Comparison of ENCODE assay signal across 22 cellular contexts in the genomic region with DNA sequence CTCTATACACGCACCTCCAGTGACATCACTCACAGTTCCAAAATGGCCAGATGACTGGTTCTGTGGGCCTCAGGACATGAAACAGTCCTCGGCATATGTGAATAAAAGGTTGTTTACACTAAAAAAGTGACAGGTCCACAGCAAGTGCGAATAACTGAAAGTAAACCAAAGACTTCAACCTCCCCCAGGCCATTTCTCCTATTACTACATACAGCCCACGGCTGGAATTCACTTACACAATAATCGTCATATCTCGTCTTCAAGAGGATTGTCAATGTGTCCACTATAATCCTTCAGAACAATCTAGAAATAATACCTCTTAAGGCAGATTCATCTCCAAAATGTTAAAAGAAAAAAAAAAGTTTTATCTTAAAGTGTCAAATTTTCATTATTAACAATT. TPM values are rescaled to one million over a fixed set of nuclear protein-coding genes. Genes with fewer than 3 reads are reported as not detected.
DNase-seq lines count a peak whose midpoint lies in the region; ATAC-seq and TF ChIP-seq lines count a peak whose summit lies in the region.
"Had no signal": no experiment of that assay in that cellular context is flagged by ENCODE, and none has a peak within 500 bp of the region (broad histone marks: within the 10 kb centered on the region; RNA-seq: fewer than 3 reads in every experiment).

No MANE protein-coding gene starts in this region.

- H3K36me3 Mint-ChIP-seq in CD4-positive, CD25-positive, alpha-beta regulatory T cell: no peaks in the 10 kb centered on the region
- H3K36me3 Mint-ChIP-seq in CD8-positive, alpha-beta memory T cell: peaks cover 0 to 5% (median 0%) of the 10 kb centered on the region in 3 donors
- peaks cover 13% of the 10 kb centered on the region for H3K36me3 Mint-ChIP-seq in activated naive CD8-positive, alpha-beta T cell treated with anti-CD3 and anti-CD28 coated beads for 36 hours
- H3K36me3 Mint-ChIP-seq in naive thymus-derived CD4-positive, alpha-beta T cell: no peaks in the 10 kb centered on the region

- no peak overlapping the region for H3K4me3 ChIP-seq in CD4-positive, CD25-positive, alpha-beta regulatory T cell (ENCODE audit: low read depth, low read length)
- no peak overlapping the region for H3K4me3 ChIP-seq in CD8-positive, alpha-beta memory T cell (ENCODE audit: low read length)
- no peak overlapping the region for H3K4me3 ChIP-seq in naive thymus-derived CD4-positive, alpha-beta T cell (ENCODE audit: low read length)
- H3K4me3 ChIP-seq in BE2C (ENCODE audit: low read depth, low read length): no peak overlapping the region
- H3K4me3 ChIP-seq: mucosa of descending colon, spleen, tibial nerve had no signal

- CTCF ChIA-PET in CD8-positive, alpha-beta memory T cell (lab: Charles Lee): no interaction called here
- CTCF ChIA-PET in naive thymus-derived CD4-positive, alpha-beta T cell (lab: Charles Lee): no interaction called here

- H3K27ac Mint-ChIP-seq in CD4-positive, CD25-positive, alpha-beta regulatory T cell: peak overlapping the region in 2 of 3 donors; percentile 1 to 79
- peak overlapping the region in 3 of 8 donors; percentile 10 to 78 (median 64) for H3K27ac Mint-ChIP-seq in CD8-positive, alpha-beta memory T cell
- no peak overlapping the region for H3K27ac Mint-ChIP-seq in activated naive CD8-positive, alpha-beta T cell treated with anti-CD3 and anti-CD28 coated beads for 36 hours
- peak overlapping the region in 3 of 9 donors; percentile 25 to 67 (median 51) for H3K27ac Mint-ChIP-seq in naive thymus-derived CD4-positive, alpha-beta T cell
- H3K27ac Mint-ChIP-seq: stimulated activated naive CD8-positive, alpha-beta T cell treated with anti-CD3 and anti-CD28 coated beads, Interleukin-15, Interleukin-2, amounts not matched to agents 100 ng/mL and 50 ng/mL, for 24 hours had no signal

- peak overlapping the region; percentile 68 to 95 (median 77) for H3K4me3 Mint-ChIP-seq in CD4-positive, CD25-positive, alpha-beta regulatory T cell
- peak overlapping the region in 6 of 7 donors; percentile 36 to 88 (median 62) for H3K4me3 Mint-ChIP-seq in CD8-positive, alpha-beta memory T cell
- peak overlapping the region; percentile 19 for H3K4me3 Mint-ChIP-seq in activated naive CD8-positive, alpha-beta T cell treated with anti-CD3 and anti-CD28 coated beads for 36 hours
- peak overlapping the region in 8 of 10 donors; percentile 19 to 84 (median 44) for H3K4me3 Mint-ChIP-seq in naive thymus-derived CD4-positive, alpha-beta T cell

- no peak for ATAC-seq in CD4-positive, CD25-positive, alpha-beta regulatory T cell (ENCODE audit: low read depth in 2 of 2)
- no peak for ATAC-seq in naive thymus-derived CD4-positive, alpha-beta T cell
- ATAC-seq in HG03135 (IDR thresholded peaks at IDR 0.05; ENCODE audit: unreplicated experiment): no peak
- ATAC-seq in activated CD4-positive, CD25-positive, alpha-beta regulatory T cell treated with anti-CD3 and anti-CD28 coated beads, Interleukin-2, amount 50 U/mL, for 24 hours: no peak
- ATAC-seq: mucosa of descending colon, PC-3 had no signal

- H3K27me3 ChIP-seq in CD4-positive, CD25-positive, alpha-beta regulatory T cell (ENCODE audit: control insufficient read depth, insufficient read depth, low read length): no peaks in the 10 kb centered on the region
- H3K27me3 ChIP-seq in CD8-positive, alpha-beta memory T cell (ENCODE audit: insufficient read depth, low read length, poor library complexity, severe bottlenecking): no peaks in the 10 kb centered on the region
- H3K27me3 ChIP-seq in naive thymus-derived CD4-positive, alpha-beta T cell (ENCODE audit: control insufficient read depth in 2 of 2, insufficient read depth in 2 of 2, low read length in 2 of 2): no peaks in the 10 kb centered on the region
- H3K27me3 ChIP-seq in BE2C: no peaks in the 10 kb centered on the region
- H3K27me3 ChIP-seq: spleen, tibial nerve had no signal

- peaks cover 10 to 26% (median 19%) of the 10 kb centered on the region in 4 donors for H3K4me1 Mint-ChIP-seq in CD4-positive, CD25-positive, alpha-beta regulatory T cell
- peaks cover 15 to 28% (median 21%) of the 10 kb centered on the region in 3 donors for H3K4me1 Mint-ChIP-seq in CD8-positive, alpha-beta memory T cell
- peaks cover 20% of the 10 kb centered on the region for H3K4me1 Mint-ChIP-seq in activated naive CD8-positive, alpha-beta T cell treated with anti-CD3 and anti-CD28 coated beads for 36 hours
- peaks cover 17 to 30% (median 25%) of the 10 kb centered on the region in 7 donors for H3K4me1 Mint-ChIP-seq in naive thymus-derived CD4-positive, alpha-beta T cell

- no peaks in the 10 kb centered on the region for H3K36me3 ChIP-seq in CD4-positive, CD25-positive, alpha-beta regulatory T cell (ENCODE audit: control insufficient read depth, insufficient read depth, low read length)
- H3K36me3 ChIP-seq in CD8-positive, alpha-beta memory T cell (ENCODE audit: insufficient read depth, low read length): no peaks in the 10 kb centered on the region
- no peaks in the 10 kb centered on the region for H3K36me3 ChIP-seq in naive thymus-derived CD4-positive, alpha-beta T cell (ENCODE audit: control insufficient read depth in 2 of 3, insufficient read depth in 3 of 3, low read length in 3 of 3)
- no peaks in the 10 kb centered on the region for H3K36me3 ChIP-seq in BE2C
- H3K36me3 ChIP-seq: tibial nerve had no signal

- peaks cover 24% of the 10 kb centered on the region for H3K4me1 ChIP-seq in CD4-positive, CD25-positive, alpha-beta regulatory T cell (ENCODE audit: control insufficient read depth, insufficient read depth, low read length, poor library complexity, severe bottlenecking)
- peaks cover 21% of the 10 kb centered on the region for H3K4me1 ChIP-seq in CD8-positive, alpha-beta memory T cell (ENCODE audit: insufficient read depth, low read length)
- peaks cover 9 to 16% of the 10 kb centered on the region in 2 donors for H3K4me1 ChIP-seq in naive thymus-derived CD4-positive, alpha-beta T cell (ENCODE audit: control insufficient read depth in 2 of 2, insufficient read depth in 2 of 2, low read length in 2 of 2)
- H3K4me1 ChIP-seq in BE2C: no peaks in the 10 kb centered on the region

- intact Hi-C loops in naive thymus-derived CD4-positive, alpha-beta T cell (cut with micrococcal nuclease): no loop called here

- H3K27me3 Mint-ChIP-seq in CD4-positive, CD25-positive, alpha-beta regulatory T cell: no peaks in the 10 kb centered on the region
- H3K27me3 Mint-ChIP-seq in CD8-positive, alpha-beta memory T cell: no peaks in the 10 kb centered on the region
- peaks cover 3% of the 10 kb centered on the region for H3K27me3 Mint-ChIP-seq in activated naive CD8-positive, alpha-beta T cell treated with anti-CD3 and anti-CD28 coated beads for 36 hours
- H3K27me3 Mint-ChIP-seq in naive thymus-derived CD4-positive, alpha-beta T cell: no peaks in the 10 kb centered on the region
- H3K27me3 Mint-ChIP-seq: stimulated activated naive CD8-positive, alpha-beta T cell treated with anti-CD3 and anti-CD28 coated beads, Interleukin-15, Interleukin-2, amounts not matched to agents 100 ng/mL and 50 ng/mL, for 24 hours had no signal

- TF ChIP-seq CTCF in BE2C (IDR thresholded peaks at IDR 0.05; ENCODE audit: low read depth, low read length): no peak

- H3K27ac ChIP-seq in CD4-positive, CD25-positive, alpha-beta regulatory T cell (ENCODE audit: insufficient read depth, low read length, poor library complexity, severe bottlenecking): no peak overlapping the region
- H3K27ac ChIP-seq in CD8-positive, alpha-beta memory T cell (ENCODE audit: low read depth, low read length): no peak overlapping the region
- no peak overlapping the region for H3K27ac ChIP-seq in naive thymus-derived CD4-positive, alpha-beta T cell (ENCODE audit: low read depth, low read length)
- H3K27ac ChIP-seq: spleen, tibial nerve had no signal

- DNase-seq in CD4-positive, CD25-positive, alpha-beta regulatory T cell: no peak
- DNase-seq in CD8-positive, alpha-beta memory T cell: no peak
- no peak for DNase-seq in activated naive CD8-positive, alpha-beta T cell treated with anti-CD3 and anti-CD28 coated beads for 36 hours
- DNase-seq in naive thymus-derived CD4-positive, alpha-beta T cell: no peak
- DNase-seq in BE2C (no peak), DMS153 (lab: John Stamatoyannopoulos, UW) (no peak)
- DNase-seq: activated CD4-positive, alpha-beta T cell treated with anti-CD3 and anti-CD28 coated beads for 4 hours; activated CD8-positive, alpha-beta memory T cell treated with anti-CD3 and anti-CD28 coated beads, Interleukin-2, amount 50 U/mL, for 48 hours; effector CD4-positive, alpha-beta T cell; islet precursor cell; mucosa of descending colon; NCI-H1092 treated with DMSO at 0.1 percent for 48 hours; NCI-H2081; occipital lobe; PC-3; Right ventricle myocardium superior; stimulated activated CD4-positive, alpha-beta T cell treated with anti-CD3 and anti-CD28 coated beads, Interleukin-4, amount 100 ng/mL, for 24 hours had no signal

- no peaks in the 10 kb centered on the region for H3K9me3 ChIP-seq in CD4-positive, CD25-positive, alpha-beta regulatory T cell (ENCODE audit: control insufficient read depth in 2 of 2, low read length in 2 of 2)
- no peaks in the 10 kb centered on the region for H3K9me3 ChIP-seq in CD8-positive, alpha-beta memory T cell (ENCODE audit: low read length)
- no peaks in the 10 kb centered on the region for H3K9me3 ChIP-seq in naive thymus-derived CD4-positive, alpha-beta T cell (ENCODE audit: control insufficient read depth in 2 of 3, low read length in 3 of 3)
- no peaks in the 10 kb centered on the region for H3K9me3 ChIP-seq in BE2C
- H3K9me3 ChIP-seq: mucosa of descending colon, spleen, tibial nerve had no signal

- POLR2A ChIA-PET in CD8-positive, alpha-beta memory T cell (lab: Charles Lee): no interaction called here
- POLR2A ChIA-PET in naive thymus-derived CD4-positive, alpha-beta T cell (lab: Charles Lee): interaction anchor here (0.5 to 1.7 kb wide), 2 partner anchors 45 kb away, joined by 3 to 9 read pairs; no protein-coding TSS in a partner anchor

- H3K9me3 Mint-ChIP-seq in CD4-positive, CD25-positive, alpha-beta regulatory T cell: peaks cover 0 to 3% (median 0%) of the 10 kb centered on the region in 7 donors
- no peaks in the 10 kb centered on the region for H3K9me3 Mint-ChIP-seq in CD8-positive, alpha-beta memory T cell
- H3K9me3 Mint-ChIP-seq in activated naive CD8-positive, alpha-beta T cell treated with anti-CD3 and anti-CD28 coated beads for 36 hours: no peaks in the 10 kb centered on the region
- H3K9me3 Mint-ChIP-seq in naive thymus-derived CD4-positive, alpha-beta T cell: no peaks in the 10 kb centered on the region
- H3K9me3 Mint-ChIP-seq: stimulated activated naive CD8-positive, alpha-beta T cell treated with anti-CD3 and anti-CD28 coated beads, Interleukin-15, Interleukin-2, amounts not matched to agents 100 ng/mL and 50 ng/mL, for 24 hours had no signal

RNA-seq across cellular contexts. Expression of gene PRDM15, which starts 1.9 kb away (rescaled TPM):
- 13.2 TPM for total RNA-seq in CD4-positive, CD25-positive, alpha-beta regulatory T cell
- polyA plus RNA-seq in CD4-positive, CD25-positive, alpha-beta regulatory T cell: 1 to 10 TPM in 3 of 4 donors, under 1 TPM in 1; 0.75 to 2.7 (median 1.4) TPM
- 10 to 100 TPM; 12.0 to 13.1 TPM for total RNA-seq in CD8-positive, alpha-beta memory T cell
- polyA plus RNA-seq in CD8-positive, alpha-beta memory T cell: 2.2 TPM
- 10 to 100 TPM in 1 of 2 experiments, 1 to 10 TPM in 1; 9.3 to 10.1 TPM for total RNA-seq in activated naive CD8-positive, alpha-beta T cell treated with anti-CD3 and anti-CD28 coated beads for 36 hours
- total RNA-seq in naive thymus-derived CD4-positive, alpha-beta T cell: 10 to 100 TPM in 4 of 5 experiments, 1 to 10 TPM in 1; 10.0 to 20.1 (median 15.9) TPM
- 1 to 10 TPM; 1.3 to 2.0 TPM for polyA plus RNA-seq in naive thymus-derived CD4-positive, alpha-beta T cell
- polyA plus RNA-seq in BE2C (2012; ENCODE audit: insufficient read depth, insufficient read length, low read depth): 11.9 TPM

Comparison
In these comparisons a context has a peak if more than half of its experiments do, and no peak if none do; other contexts are left out.
1. H3K4me3 Mint-ChIP-seq: peak in every context shown above with its lines; median percentile 77 in CD4-positive, CD25-positive, alpha-beta regulatory T cell; 62 in CD8-positive, alpha-beta memory T cell; 44 in naive thymus-derived CD4-positive, alpha-beta T cell; 19 in activated naive CD8-positive, alpha-beta T cell treated with anti-CD3 and anti-CD28 coated beads for 36 hours.